In genomic region chr10:92741741-92742140, GRCh38 we compare ENCODE assay signal across 2 cellular contexts. TPM values are rescaled to one million over a fixed set of nuclear protein-coding genes. Genes with fewer than 3 reads are reported as not detected.
"Had no signal": no experiment of that assay in that cellular context is flagged by ENCODE, and none has a peak within 500 bp of the region (broad histone marks: within the 10 kb centered on the region; RNA-seq: fewer than 3 reads in every experiment).

No MANE protein-coding gene starts in this region.

RNA-seq across cellular contexts. Expression of gene HHEX, which starts 52.0 kb away (rescaled TPM):
- total RNA-seq: neural crest cell had no signal
- polyA plus RNA-seq: keratinocyte had no signal
